8 cellular contexts compared by ENCODE assay signal in genomic region chr5:90474235-90475107, GRCh38. TPM values are rescaled to one million over a fixed set of nuclear protein-coding genes. Genes with fewer than 3 reads are reported as not detected.
DNase-seq lines count a peak whose midpoint lies in the region; ATAC-seq and TF ChIP-seq lines count a peak whose summit lies in the region.

TSS of gene MBLAC2 (minus strand) at chr5:90474771. CDS start at chr5:90474292, 479 bp downstream.
TSS of gene POLR3G (plus strand) at chr5:90474864. CDS start at chr5:90485568, 10,704 bp downstream.

- peak within 1 kb of the TSS; percentile 92 for H3K4me3 Mint-ChIP-seq in activated naive CD4-positive, alpha-beta T cell treated with anti-CD3 and anti-CD28 coated beads for 36 hours

- H4K20me1 ChIP-seq in HCT116 (ENCODE audit: insufficient read depth) (no peaks in the 10 kb centered on the region), MM.1S (ENCODE audit: insufficient read depth, low read length) (no peaks in the 10 kb centered on the region)

- intact Hi-C loops in HCT116 (cut with micrococcal nuclease): loop anchor here (5.0 kb wide), 1 partner anchor 53 kb away; the partner anchor contains the start of gene LYSMD3
- intact Hi-C loops in activated naive CD4-positive, alpha-beta T cell treated with anti-CD3 and anti-CD28 coated beads for 36 hours (cut with micrococcal nuclease): loop anchor here (1.0 to 10.0 kb wide), 6 partner anchors 34 to 1590 kb away; partner anchors contain the start of genes ARRDC3, CETN3, LYSMD3 and MEF2C

- no peak for TF ChIP-seq RAD21 in HCT116 (IDR thresholded peaks at IDR 0.05; ENCODE audit: low read depth)

- peak; percentile 93 for DNase-seq in GM06990 (ENCODE audit: extremely low read depth, insufficient read length)
- peak; percentile 87 for DNase-seq in HCT116 (ENCODE audit: low read depth, low spot score)
- peak; percentile 93 for DNase-seq in MM.1S
- DNase-seq in SJCRH30: peak; percentile 95 to 96
- DNase-seq in activated naive CD4-positive, alpha-beta T cell treated with anti-CD3 and anti-CD28 coated beads for 36 hours: peak; percentile 96
- DNase-seq in germinal center (ENCODE audit: low spot score): peak; percentile 92
- peak; percentile 32 to 96 (median 88) for DNase-seq in nucleus accumbens (lab: John Stamatoyannopoulos, UW)
- DNase-seq in suprapubic skin (ENCODE audit: low spot score in 2 of 2): peak; percentile 94 to 95

- POLR2A ChIA-PET in HCT116 (lab: Charles Lee): interaction anchor here (0.8 to 1.4 kb wide), 5 partner anchors 10 to 65 kb away, joined by 4 to 7 read pairs (median 5); partner anchors contain the start of gene CETN3

- H3K27me3 Mint-ChIP-seq in activated naive CD4-positive, alpha-beta T cell treated with anti-CD3 and anti-CD28 coated beads for 36 hours (ENCODE audit: low read depth): no peaks in the 10 kb centered on the region

- H3K9ac ChIP-seq in HCT116 (ENCODE audit: low read length) (peak within 1 kb of the TSS; percentile 82), MM.1S (ENCODE audit: low read length) (peak within 1 kb of the TSS; percentile 66)

- H3K4me1 Mint-ChIP-seq in activated naive CD4-positive, alpha-beta T cell treated with anti-CD3 and anti-CD28 coated beads for 36 hours (ENCODE audit: low read depth): peaks cover 33% of the 10 kb centered on the region

- H3K4me3 ChIP-seq in GM06990 (replicated peaks; ENCODE audit: low read depth, low read length) (peak within 1 kb of the TSS; percentile 85), HCT116 (replicated peaks in 1 of 2; ENCODE audit: low read depth in 1 of 2, low read length in 2 of 2) (peak within 1 kb of the TSS; percentile 85), MM.1S (ENCODE audit: low read length) (peak within 1 kb of the TSS; percentile 83), SJCRH30 (peak within 1 kb of the TSS; percentile 90), suprapubic skin (peak within 1 kb of the TSS; percentile 87)

- no peak for TF ChIP-seq EP300 in suprapubic skin (IDR thresholded peaks at IDR 0.05)

- H3K9me3 ChIP-seq in HCT116 (ENCODE audit: control insufficient read depth in 1 of 2, insufficient read depth in 1 of 2, low read depth in 1 of 2, low read length in 2 of 2): no peaks in the 10 kb centered on the region
- H3K9me3 ChIP-seq in MM.1S (replicated peaks; ENCODE audit: insufficient read depth, low read length): no peaks in the 10 kb centered on the region
- no peaks in the 10 kb centered on the region for H3K9me3 ChIP-seq in SJCRH30 (replicated peaks)
- H3K9me3 ChIP-seq in suprapubic skin: no peaks in the 10 kb centered on the region

- H3K4me1 ChIP-seq in HCT116 (ENCODE audit: control insufficient read depth in 1 of 2, insufficient read depth in 2 of 2, low read length in 2 of 2): peaks cover 6 to 31% of the 10 kb centered on the region in 2 experiments; a peak in 3 of 4 replicates
- H3K4me1 ChIP-seq in MM.1S (ENCODE audit: low read length): peaks cover 9% of the 10 kb centered on the region; the same call in 1 of the 2 replicates
- no peaks in the 10 kb centered on the region for H3K4me1 ChIP-seq in SJCRH30
- H3K4me1 ChIP-seq in suprapubic skin: peaks cover 43% of the 10 kb centered on the region

- H3K9me2 ChIP-seq in HCT116 (ENCODE audit: insufficient read depth) (no peaks in the 10 kb centered on the region), MM.1S (replicated peaks; ENCODE audit: insufficient read depth, low read length) (no peaks in the 10 kb centered on the region)

- H3F3A ChIP-seq in MM.1S (ENCODE audit: insufficient read depth, low read length): no peaks in the 10 kb centered on the region

- H3K27me3 ChIP-seq in GM06990 (replicated peaks; ENCODE audit: control insufficient read depth, insufficient read depth, low read length): no peaks in the 10 kb centered on the region
- no peaks in the 10 kb centered on the region for H3K27me3 ChIP-seq in HCT116 (ENCODE audit: insufficient read depth, low read length)
- no peaks in the 10 kb centered on the region for H3K27me3 ChIP-seq in MM.1S (replicated peaks; ENCODE audit: insufficient read depth, low read length)
- no peaks in the 10 kb centered on the region for H3K27me3 ChIP-seq in SJCRH30
- H3K27me3 ChIP-seq in suprapubic skin: no peaks in the 10 kb centered on the region

- peak within 1 kb of the TSS; percentile 85 for H3K27ac Mint-ChIP-seq in activated naive CD4-positive, alpha-beta T cell treated with anti-CD3 and anti-CD28 coated beads for 36 hours

- H3K36me3 ChIP-seq in GM06990 (ENCODE audit: control insufficient read depth, insufficient read depth, low read length) (no peaks in the 10 kb centered on the region), HCT116 (ENCODE audit: control insufficient read depth in 1 of 2, insufficient read depth in 2 of 2, low read length in 2 of 2) (0 out of 4 replicates have a peak, but pooled peaks cover 0 to 2% of the 10 kb centered on the region in 2 experiments), MM.1S (replicated peaks; ENCODE audit: insufficient read depth, low read length) (no peaks in the 10 kb centered on the region), SJCRH30 (no peaks in the 10 kb centered on the region), suprapubic skin (no peaks in the 10 kb centered on the region)

- peak within 1 kb of the TSS; percentile 84 for H3K4me2 ChIP-seq in HCT116 (ENCODE audit: low read length)
- peak within 1 kb of the TSS; percentile 95 for H3K4me2 ChIP-seq in MM.1S (ENCODE audit: low read depth, low read length)

- CTCF ChIA-PET in HCT116 (lab: Charles Lee): interaction anchor here (1.6 kb wide), 1 partner anchor 131 kb away, joined by 4 read pairs; no protein-coding TSS in a partner anchor
- CTCF ChIA-PET in activated naive CD4-positive, alpha-beta T cell treated with anti-CD3 and anti-CD28 coated beads for 36 hours (lab: Charles Lee): interaction anchor here (1.0 to 1.3 kb wide), 5 partner anchors 35 to 66 kb away, joined by 3 to 10 read pairs (median 4); partner anchors contain the start of genes CETN3 and LYSMD3

- H3K27ac ChIP-seq in HCT116 (ENCODE audit: low read depth, low read length) (peak within 1 kb of the TSS; percentile 96), MM.1S (ENCODE audit: low read length) (peak within 1 kb of the TSS; percentile 74), SJCRH30 (peak within 1 kb of the TSS; percentile 59), suprapubic skin (peak within 1 kb of the TSS; percentile 88)

- H3K79me2 ChIP-seq in HCT116 (ENCODE audit: insufficient read depth, low read length) (peaks cover 67% of the 10 kb centered on the region), MM.1S (ENCODE audit: low read length) (peaks cover 16% of the 10 kb centered on the region)

- ATAC-seq in HCT116: peak; percentile 83

- BruUV-seq in HCT116 (replicated peaks; lab: Mats Ljungman, UMichigan): no TSS peak

- TF ChIP-seq POLR2A in HCT116 (IDR thresholded peaks at IDR 0.05; ENCODE audit: borderline replicate concordance, extremely low read depth, insufficient read depth, insufficient read length) (peak; percentile 89), suprapubic skin (IDR thresholded peaks at IDR 0.05) (no peak)

- under 1% methylated on average over 52 of the region's 73 CpGs for WGBS in suprapubic skin

- H2AFZ ChIP-seq in HCT116 (ENCODE audit: low read depth, low read length, poor library complexity, severe bottlenecking) (peak within 1 kb of the TSS; percentile 91), MM.1S (ENCODE audit: low read length) (peak within 1 kb of the TSS; percentile 98)

- peaks cover 12% of the 10 kb centered on the region for H3K9me3 Mint-ChIP-seq in activated naive CD4-positive, alpha-beta T cell treated with anti-CD3 and anti-CD28 coated beads for 36 hours

- peak; percentile 47 for TF ChIP-seq CTCF in GM06990 (IDR thresholded peaks at IDR 0.05; ENCODE audit: insufficient read depth, low read length, poor library complexity, severe bottlenecking)
- TF ChIP-seq CTCF in HCT116 (IDR thresholded peaks at IDR 0.05 in 2 of 3, conservative IDR thresholded peaks at IDR 0.05 in 1 of 3; ENCODE audit: borderline replicate concordance in 1 of 3, insufficient read depth in 1 of 3, low read depth in 2 of 3, low read length in 2 of 3): peak in 1 of 3 experiments; percentile 34; a peak in 3 of 6 replicates
- TF ChIP-seq CTCF in MM.1S (IDR thresholded peaks at IDR 0.05; ENCODE audit: low read length): peak; percentile 51
- TF ChIP-seq CTCF in suprapubic skin (IDR thresholded peaks at IDR 0.05): peak; percentile 6 to 43

- RAD21 ChIA-PET in HCT116 (lab: Charles Lee; ENCODE audit: low non-redundant PET in 1 of 2, low total read pairs in 2 of 2, uncharacterized antibody in 2 of 2, unreplicated experiment in 2 of 2): no interaction called here

- H3K36me3 Mint-ChIP-seq in activated naive CD4-positive, alpha-beta T cell treated with anti-CD3 and anti-CD28 coated beads for 36 hours (ENCODE audit: low read depth): peaks cover 24% of the 10 kb centered on the region

TF ChIP-seq in HCT116, 20 proteins besides CTCF, POLR2A, EP300 and RAD21 (continues in another document):
- TF ChIP-seq POLR2AphosphoS5 (IDR thresholded peaks at IDR 0.05; ENCODE audit: low read depth, low read length) (peak; percentile 97), ZBTB33 (IDR thresholded peaks at IDR 0.05; ENCODE audit: extremely low read depth, insufficient replicate concordance, low read length) (peak; percentile 90), CEBPB (IDR thresholded peaks at IDR 0.05; ENCODE audit: low read depth) (no peak; the same call in 1 of the 2 replicates), SIN3A (IDR thresholded peaks at IDR 0.05; ENCODE audit: low read depth) (peak; percentile 98)

RNA-seq across cellular contexts. Expression of gene MBLAC2, which starts in this region (rescaled TPM):
- total RNA-seq in HCT116 (2021; ENCODE audit: unreplicated experiment) (5.7 TPM), suprapubic skin (10 to 100 TPM in 2 of 4 donors, 1 to 10 TPM in 2; 6.0 to 10.3 (median 9.9) TPM)
- polyA plus RNA-seq in HCT116 (2012): 1.5 and 1.9 TPM in 2 replicates
- total RNA-seq in SJCRH30 (2014; rRNA removed; shearing (Covaris generic)): 5.8 and 6.4 TPM in 2 replicates
- total RNA-seq in activated naive CD4-positive, alpha-beta T cell treated with anti-CD3 and anti-CD28 coated beads for 36 hours: 1 to 10 TPM; 2.4 to 2.8 TPM

RNA-seq across cellular contexts. Expression of gene POLR3G, which starts in this region (rescaled TPM):
- total RNA-seq in HCT116 (2021; ENCODE audit: unreplicated experiment): 44.8 TPM
- 14.1 and 20.3 TPM in 2 replicates for polyA plus RNA-seq in HCT116 (2012)
- 12.8 and 14.1 TPM in 2 replicates for total RNA-seq in SJCRH30 (2014; rRNA removed; shearing (Covaris generic))
- total RNA-seq in activated naive CD4-positive, alpha-beta T cell treated with anti-CD3 and anti-CD28 coated beads for 36 hours: 10 to 100 TPM; 10.1 to 13.6 TPM
- 1 to 10 TPM; 3.2 to 7.3 (median 4.9) TPM for total RNA-seq in suprapubic skin

Comparison
In these comparisons a context has a peak if more than half of its experiments do, and no peak if none do; other contexts are left out.
1. Peak in every context shown above with its lines: DNase-seq, ATAC-seq, H3K4me3 ChIP-seq and H3K27ac ChIP-seq.